ENCODE assay signal across 18 cellular contexts in genomic region chr4:48752726-48753125, GRCh38. TPM values are rescaled to one million over a fixed set of nuclear protein-coding genes. Genes with fewer than 3 reads are reported as not detected.
DNase-seq lines count a peak whose midpoint lies in the region; ATAC-seq and TF ChIP-seq lines count a peak whose summit lies in the region.
"Had no signal": no experiment of that assay in that cellular context is flagged by ENCODE, and none has a peak within 500 bp of the region (broad histone marks: within the 10 kb centered on the region; RNA-seq: fewer than 3 reads in every experiment).

No MANE protein-coding gene starts in this region.

- no peak overlapping the region for H4K8ac ChIP-seq in IMR-90 (ENCODE audit: low read depth in 2 of 2, low read length in 2 of 2)

- H3K27ac Mint-ChIP-seq in CD4-positive, alpha-beta memory T cell = peak overlapping the region; percentile 1 to 81 (median 14)
- H3K27ac Mint-ChIP-seq in memory B cell = peak overlapping the region; percentile 52
- H3K27ac Mint-ChIP-seq: activated CD8-positive, alpha-beta memory T cell treated with anti-CD3 and anti-CD28 coated beads, Interleukin-2, amount 10 ng/mL, durations not matched to agents 7 days and 5 days had no signal

- H3K9ac ChIP-seq in IMR-90 (ENCODE audit: low read depth, low read length) = no peak overlapping the region

- H3K4me1 Mint-ChIP-seq in CD4-positive, alpha-beta memory T cell = peaks cover 45 to 93% (median 67%) of the 10 kb centered on the region in 4 donors
- peaks cover 43% of the 10 kb centered on the region for H3K4me1 Mint-ChIP-seq in memory B cell

- H3K4me2 ChIP-seq in IMR-90 (ENCODE audit: low read depth, low read length) = no peak overlapping the region

- POLR2A ChIA-PET in CD4-positive, alpha-beta memory T cell (lab: Charles Lee; ENCODE audit: partially characterized antibody) = no interaction called here
- POLR2A ChIA-PET in IMR-90 (lab: Charles Lee; ENCODE audit: unreplicated experiment) = no interaction called here

- peaks cover 51% of the 10 kb centered on the region for H3K4me1 ChIP-seq in CD4-positive, alpha-beta memory T cell (ENCODE audit: insufficient read depth, low read length)
- H3K4me1 ChIP-seq in IMR-90 (ENCODE audit: control insufficient read depth, insufficient read depth, low read length) = no peaks in the 10 kb centered on the region
- H3K4me1 ChIP-seq in mucosa of descending colon (ENCODE audit: low read depth) = no peaks in the 10 kb centered on the region
- H3K4me1 ChIP-seq in tibial artery = peaks cover 0 to 54% (median 10%) of the 10 kb centered on the region in 4 donors

- in situ Hi-C loops in IMR-90 (cut with MboI; ENCODE audit: low sequenced_read_pairs) = no loop called here

- peaks cover 30 to 66% of the 10 kb centered on the region in 2 experiments for H3K79me1 ChIP-seq in IMR-90 (ENCODE audit: low read depth in 1 of 2, low read length in 2 of 2)

- no peak for ATAC-seq in IMR-90 (ENCODE audit: low read depth)
- no peak for ATAC-seq in memory B cell (ENCODE audit: low read depth)
- ATAC-seq in mucosa of descending colon = no peak
- ATAC-seq: activated CD4-positive, CD25-positive, alpha-beta regulatory T cell treated with anti-CD3 and anti-CD28 coated beads, Interleukin-2, amount 50 U/mL, for 24 hours; activated CD8-positive, alpha-beta memory T cell treated with anti-CD3 and anti-CD28 coated beads, Interleukin-2, amount 10 ng/mL, durations not matched to agents 7 days and 5 days had no signal

- CTCF ChIA-PET in CD4-positive, alpha-beta memory T cell (lab: Charles Lee; ENCODE audit: partially characterized antibody) = no interaction called here
- CTCF ChIA-PET in IMR-90 (lab: Yijun Ruan, JAX) = no interaction called here

- H3K27me3 Mint-ChIP-seq in CD4-positive, alpha-beta memory T cell = no peaks in the 10 kb centered on the region
- H3K27me3 Mint-ChIP-seq in memory B cell = no peaks in the 10 kb centered on the region
- H3K27me3 Mint-ChIP-seq: activated CD8-positive, alpha-beta memory T cell treated with anti-CD3 and anti-CD28 coated beads, Interleukin-2, amount 10 ng/mL, durations not matched to agents 7 days and 5 days had no signal

- H4K5ac ChIP-seq in IMR-90 (ENCODE audit: low read depth, low read length) = no peak overlapping the region

- no peak overlapping the region for H3K18ac ChIP-seq in IMR-90 (ENCODE audit: low read depth, low read length)

- H2BK20ac ChIP-seq in IMR-90 (ENCODE audit: low read depth, low read length) = no peak overlapping the region

- H3K27me3 ChIP-seq in CD4-positive, alpha-beta memory T cell (ENCODE audit: insufficient read depth, low read length) = no peaks in the 10 kb centered on the region
- H3K27me3 ChIP-seq in IMR-90 (ENCODE audit: control insufficient read depth, insufficient read depth, low read length) (no peaks in the 10 kb centered on the region), tibial artery (no peaks in the 10 kb centered on the region)
- H3K27me3 ChIP-seq: ovary had no signal

- no peak overlapping the region for H3K23ac ChIP-seq in IMR-90 (ENCODE audit: low read depth, low read length)

- 54% methylated on average over 3 of the region's 5 CpGs; no CpG with 5 or more reads in 1 of the 2 experiments for WGBS in IMR-90 (ENCODE audit: extremely low coverage in 2 of 2, insufficient read length in 1 of 2), 2 experiments

- H3K9me3 ChIP-seq in CD4-positive, alpha-beta memory T cell (ENCODE audit: control insufficient read depth in 1 of 2, low read length in 2 of 2) = no peaks in the 10 kb centered on the region
- H3K9me3 ChIP-seq in IMR-90 (ENCODE audit: control insufficient read depth, insufficient read depth, low read length) = no peaks in the 10 kb centered on the region
- no peaks in the 10 kb centered on the region for H3K9me3 ChIP-seq in mucosa of descending colon
- H3K9me3 ChIP-seq in tibial artery = no peaks in the 10 kb centered on the region
- H3K9me3 ChIP-seq: ovary, thoracic aorta had no signal

- no peak overlapping the region for H2BK15ac ChIP-seq in IMR-90 (ENCODE audit: low read depth, low read length)

- no peak for DNase-seq in CD4-positive, alpha-beta memory T cell
- DNase-seq in IMR-90 (peak; percentile 6), cardiac fibroblast (ENCODE audit: low read depth in 2 of 2) (peak; percentile 15 to 44), memory B cell (ENCODE audit: low spot score in 2 of 2) (no peak), mucosa of descending colon (no peak), tibial artery (no peak), NCI-H2029 treated with DMSO at 0.1 percent for 48 hours (lab: John Stamatoyannopoulos, UW) (no peak)
- DNase-seq: activated CD8-positive, alpha-beta memory T cell treated with anti-CD3 and anti-CD28 coated beads, Interleukin-2, amount 10 ng/mL, durations not matched to agents 7 days and 5 days; activated effector memory CD4-positive, alpha-beta T cell treated with Interleukin-2 at 50 U/mL for 16 hours; amniotic stem cell; DMS79; NCI-H1092 treated with DMSO at 0.1 percent for 48 hours; ovary; stimulated activated CD4-positive, alpha-beta T cell treated with anti-CD3 and anti-CD28 coated beads, Interleukin-4, amount 100 ng/mL, for 24 hours; T-helper 1 cell had no signal

- no peak overlapping the region for H3K4me3 ChIP-seq in CD4-positive, alpha-beta memory T cell (ENCODE audit: low read length in 2 of 2)
- H3K4me3 ChIP-seq in IMR-90 (ENCODE audit: insufficient read depth, low read depth, low read length) = no peak overlapping the region
- no peak overlapping the region for H3K4me3 ChIP-seq in cardiac fibroblast (replicated peaks in 1 of 2; ENCODE audit: low read depth in 2 of 2, low read length in 2 of 2)
- H3K4me3 ChIP-seq in mucosa of descending colon = no peak overlapping the region
- no peak overlapping the region for H3K4me3 ChIP-seq in tibial artery
- H3K4me3 ChIP-seq: ovary, thoracic aorta had no signal

- no peaks in the 10 kb centered on the region for H3K36me3 ChIP-seq in CD4-positive, alpha-beta memory T cell (ENCODE audit: insufficient read depth, low read length)
- H3K36me3 ChIP-seq in IMR-90 (ENCODE audit: control insufficient read depth, insufficient read depth, low read length) (no peaks in the 10 kb centered on the region), mucosa of descending colon (ENCODE audit: low read depth) (no peaks in the 10 kb centered on the region), tibial artery (no peaks in the 10 kb centered on the region)
- H3K36me3 ChIP-seq: ovary, thoracic aorta had no signal

- BruUV-seq in IMR-90 (replicated peaks; lab: Mats Ljungman, UMichigan) = no TSS peak

- TF ChIP-seq RAD21 in IMR-90 (IDR thresholded peaks at IDR 0.05; ENCODE audit: low read length) = no peak

- peaks cover 0 to 2% (median 0%) of the 10 kb centered on the region in 8 donors for H3K9me3 Mint-ChIP-seq in CD4-positive, alpha-beta memory T cell
- no peaks in the 10 kb centered on the region for H3K9me3 Mint-ChIP-seq in memory B cell

- dilution Hi-C loops in IMR-90 (cut with HindIII; ENCODE audit: low sequenced_read_pairs, unreplicated experiment) = no loop called here

- H3K27ac ChIP-seq in CD4-positive, alpha-beta memory T cell (ENCODE audit: low read depth, low read length) = no peak overlapping the region
- H3K27ac ChIP-seq in IMR-90 (ENCODE audit: insufficient read depth, low read length) (no peak overlapping the region), tibial artery (no peak overlapping the region)
- H3K27ac ChIP-seq: ovary, RWPE1, thoracic aorta had no signal

- H3K14ac ChIP-seq in IMR-90 (replicated peaks; ENCODE audit: low read depth, low read length) = no peak overlapping the region

- H4K20me1 ChIP-seq in IMR-90 (ENCODE audit: insufficient read depth, low read length) = peaks cover 41% of the 10 kb centered on the region

- no peak overlapping the region for H3K56ac ChIP-seq in IMR-90 (ENCODE audit: extremely low read depth, insufficient read depth, low read length)

- no peak for TF ChIP-seq POLR2A in IMR-90 (IDR thresholded peaks at IDR 0.05; ENCODE audit: low read depth, low read length)

- H3K4ac ChIP-seq in IMR-90 (ENCODE audit: low read depth, low read length) = no peak overlapping the region

- intact Hi-C loops in CD4-positive, alpha-beta memory T cell (cut with micrococcal nuclease) = no loop called here
- intact Hi-C loops in IMR-90 (cut with micrococcal nuclease) = no loop called here
- intact Hi-C loops in mucosa of descending colon (cut with DNase I, micrococcal nuclease) = no loop called here
- intact Hi-C loops in tibial artery (cut with DNase I; ENCODE audit: low total_unique reads) = no loop called here

- H2BK120ac ChIP-seq in IMR-90 (ENCODE audit: low read depth, low read length) = no peak overlapping the region

- no peak overlapping the region for H2AFZ ChIP-seq in IMR-90 (replicated peaks; ENCODE audit: low read length, poor library complexity)

- H4K91ac ChIP-seq in IMR-90 (ENCODE audit: insufficient read depth, low read depth, low read length) = no peak overlapping the region

- TF ChIP-seq CTCF in IMR-90 (conservative IDR thresholded peaks at IDR 0.05; ENCODE audit: low read depth, low read length) (no peak), cardiac fibroblast (IDR thresholded peaks at IDR 0.05; ENCODE audit: low read depth, low read length) (no peak), mucosa of descending colon (IDR thresholded peaks at IDR 0.05) (no peak), tibial artery (IDR thresholded peaks at IDR 0.05) (no peak)

- no peak overlapping the region for H2AK5ac ChIP-seq in IMR-90 (ENCODE audit: low read depth, low read length)

- H3K36me3 Mint-ChIP-seq in CD4-positive, alpha-beta memory T cell = peaks cover 8 to 20% of the 10 kb centered on the region in 2 donors
- peaks cover 15% of the 10 kb centered on the region for H3K36me3 Mint-ChIP-seq in memory B cell

- peak overlapping the region in 1 of 8 donors; percentile 64 for H3K4me3 Mint-ChIP-seq in CD4-positive, alpha-beta memory T cell
- no peak overlapping the region for H3K4me3 Mint-ChIP-seq in memory B cell
- H3K4me3 Mint-ChIP-seq: activated CD8-positive, alpha-beta memory T cell treated with anti-CD3 and anti-CD28 coated beads, Interleukin-2, amount 10 ng/mL, durations not matched to agents 7 days and 5 days had no signal

- H2BK5ac ChIP-seq in IMR-90 (ENCODE audit: low read depth, low read length, poor library complexity, severe bottlenecking) = no peak overlapping the region

- H2AK9ac ChIP-seq in IMR-90 (replicated peaks; ENCODE audit: low read depth, low read length, poor library complexity) = no peak overlapping the region

- H3K9me1 ChIP-seq in IMR-90 (ENCODE audit: insufficient read depth, low read length) = peaks cover 8% of the 10 kb centered on the region; the same call in 1 of the 2 replicates

RNA-seq across cellular contexts. Expression of gene FRYL, which starts 27.4 kb away (rescaled TPM):
- 100 to 1,000 TPM; 124 to 134 TPM for total RNA-seq in CD4-positive, alpha-beta memory T cell
- 10 to 100 TPM; 17.1 to 43.6 TPM for polyA plus RNA-seq in CD4-positive, alpha-beta memory T cell
- 77.4 and 82.2 TPM in 2 replicates for total RNA-seq in IMR-90 (2012; rRNA removed)
- polyA plus RNA-seq in IMR-90 (2012; rRNA removed) = 7.7 and 9.9 TPM in 2 replicates
- polyA plus RNA-seq in IMR-90 (2012; cell fraction: cytosol; rRNA removed) = 2.1 TPM in 2 replicates
- polyA plus RNA-seq in IMR-90 (2012; cell fraction: nucleus; rRNA removed; ENCODE audit: low replicate concordance) = 4.4 and 32.2 TPM in 2 replicates
- total RNA-seq in mucosa of descending colon = 100 to 1,000 TPM; 205 to 416 (median 330) TPM

Comparison
In these comparisons a context has a peak if more than half of its experiments do, and no peak if none do; other contexts are left out.
1. DNase-seq: peak in IMR-90 (single experiment) and cardiac fibroblast (2 of 2); none in CD4-positive, alpha-beta memory T cell (0 of 5), memory B cell (0 of 2), mucosa of descending colon (0 of 3), tibial artery (0 of 2) and NCI-H2029 treated with DMSO at 0.1 percent for 48 hours (single experiment).